Comparison of ENCODE assay signal across 1 cellular context in genomic region chr2:127598711-127599110, GRCh38.
TF ChIP-seq lines count a peak whose summit lies in the region.

No MANE protein-coding gene starts in this region.

TF ChIP-seq in endothelial cell of umbilical vein, 7 proteins besides CTCF, POLR2A, EP300 and RAD21:
- TF ChIP-seq FOS (IDR thresholded peaks at IDR 0.05; ENCODE audit: borderline replicate concordance, insufficient read depth, low read length) (no peak), EZH2 (IDR thresholded peaks at IDR 0.05; ENCODE audit: borderline replicate concordance, low read depth, low read length, severe bottlenecking) (no peak), POLR2AphosphoS5 (IDR thresholded peaks at IDR 0.05; ENCODE audit: insufficient read depth, low read depth, low read length) (no peak), MYC (IDR thresholded peaks at IDR 0.05; ENCODE audit: low read depth, low read length) (no peak), GATA2 (IDR thresholded peaks at IDR 0.05; ENCODE audit: insufficient read depth, insufficient read length, low read depth, low read length) (no peak), JUN (IDR thresholded peaks at IDR 0.05; ENCODE audit: borderline replicate concordance, insufficient read depth, insufficient read length, low read depth) (no peak)
- TF ChIP-seq, protein P1, sequence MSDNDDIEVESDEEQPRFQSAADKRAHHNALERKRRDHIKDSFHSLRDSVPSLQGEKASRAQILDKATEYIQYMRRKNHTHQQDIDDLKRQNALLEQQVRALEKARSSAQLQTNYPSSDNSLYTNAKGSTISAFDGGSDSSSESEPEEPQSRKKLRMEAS (IDR thresholded peaks at IDR 0.05; ENCODE audit: insufficient read depth, insufficient read length): no peak
